In genomic region chr9:128322342-128323191, GRCh38 we compare ENCODE assay signal across 8 cellular contexts. TPM values are rescaled to one million over a fixed set of nuclear protein-coding genes. Genes with fewer than 3 reads are reported as not detected.
A peak's percentile ranks its signal among the peaks of the same experiment; 100 is the strongest.
DNase-seq lines count a peak whose midpoint lies in the region; ATAC-seq and TF ChIP-seq lines count a peak whose summit lies in the region.

COQ4 (plus strand) TSS chr9:128322839; CDS start chr9:128322859, 20 bp downstream.
TRUB2 (minus strand) TSS chr9:128322447; CDS start chr9:128322408, 39 bp downstream.

- DNase-seq in NCI-H1092 (lab: John Stamatoyannopoulos, UW) (peak; percentile 93), SK-N-SH (peak; percentile 95), globus pallidus (ENCODE audit: low spot score) (peak; percentile 95), nucleus accumbens (lab: John Stamatoyannopoulos, UW) (peak in 55 of 56 donors; percentile 61 to 100 (median 93)), superior temporal gyrus (ENCODE audit: extremely low spot score) (peak; percentile 98)
- DNase-seq in activated naive CD4-positive, alpha-beta T cell treated with anti-CD3 and anti-CD28 coated beads, Interleukin-2, amount 50 U/mL, for 16 hours, result peak; percentile 94

- peaks cover 54% of the 10 kb centered on the region for H3K79me2 ChIP-seq in SK-N-SH (ENCODE audit: insufficient read depth)

- TF ChIP-seq EP300 in SK-N-SH (IDR thresholded peaks at IDR 0.05; ENCODE audit: borderline replicate concordance in 1 of 2, low read depth in 1 of 2, low read length in 1 of 2), result no peak

- no peaks in the 10 kb centered on the region for H3K9me2 ChIP-seq in SK-N-SH

- H3K4me1 ChIP-seq in SK-N-SH (ENCODE audit: control insufficient read depth in 1 of 2, insufficient read depth in 2 of 2, low read depth in 1 of 2, low read length in 1 of 2), result peaks cover 11% of the 10 kb centered on the region in 2 experiments; a peak in 3 of 4 replicates

- H2AFZ ChIP-seq in SK-N-SH (ENCODE audit: low read depth), result peak within 1 kb of the TSS; percentile 78

- H3K27me3 ChIP-seq in SK-N-SH (ENCODE audit: insufficient read depth), result no peaks in the 10 kb centered on the region

- 0 out of 2 replicates have a peak, but pooled peaks cover 4% of the 10 kb centered on the region for H4K20me1 ChIP-seq in SK-N-SH (ENCODE audit: insufficient read depth)

- peak within 1 kb of the TSS; percentile 87 to 95 for H3K27ac ChIP-seq in SK-N-SH (ENCODE audit: low read depth in 2 of 2, low read length in 1 of 2)

- TF ChIP-seq CTCF in SK-N-SH (IDR thresholded peaks at IDR 0.05), result peak; percentile 16

- WGBS in SK-N-SH (ENCODE audit: low lambda C conversion rate), result 2% methylated on average over 40 of the region's 87 CpGs

- H3F3A ChIP-seq in SK-N-SH (replicated peaks; ENCODE audit: insufficient read depth), result no peaks in the 10 kb centered on the region

- peak; percentile 78 for ATAC-seq in HG02588 (IDR thresholded peaks at IDR 0.05; ENCODE audit: unreplicated experiment)

- CTCF ChIA-PET in SK-N-SH (lab: Yijun Ruan, JAX), result interaction anchor here (1.3 to 3.4 kb wide), 4 partner anchors 13 to 27 kb away, joined by 5 to 21 read pairs (median 6); no protein-coding TSS in a partner anchor

- no peaks in the 10 kb centered on the region for H3K9me3 ChIP-seq in SK-N-SH

- POLR2A ChIA-PET in SK-N-SH (lab: Yijun Ruan, JAX), result no interaction called here

- H3K9ac ChIP-seq in SK-N-SH, result peak within 1 kb of the TSS; percentile 75

- H3K4me3 ChIP-seq in GM08714 (ENCODE audit: low read length), result peak within 1 kb of the TSS; percentile 91
- peak within 1 kb of the TSS; percentile 75 to 96 for H3K4me3 ChIP-seq in SK-N-SH (ENCODE audit: low read depth in 2 of 2, low read length in 1 of 2)

- H3K36me3 ChIP-seq in SK-N-SH (replicated peaks in 1 of 2; ENCODE audit: control insufficient read depth in 1 of 2, insufficient read depth in 2 of 2, low read length in 1 of 2), result peaks cover 15 to 25% of the 10 kb centered on the region in 2 experiments

- TF ChIP-seq RAD21 in SK-N-SH (IDR thresholded peaks at IDR 0.05; ENCODE audit: low read length), result no peak

- H3K4me2 ChIP-seq in SK-N-SH, result peak within 1 kb of the TSS; percentile 99

TF ChIP-seq in SK-N-SH, 30 proteins besides CTCF, POLR2A, EP300 and RAD21:
- TF ChIP-seq GABPA (IDR thresholded peaks at IDR 0.05; ENCODE audit: low read depth), result peak; percentile 98
- TF ChIP-seq SIN3A (IDR thresholded peaks at IDR 0.05; ENCODE audit: borderline replicate concordance, low read depth, low read length), result peak; percentile 94
- no peak for TF ChIP-seq PBX3 (IDR thresholded peaks at IDR 0.05)
- TF ChIP-seq ELF1 (IDR thresholded peaks at IDR 0.05), result peak; percentile 75; the same call in 1 of the 2 replicates
- no peak for TF ChIP-seq NFIC (IDR thresholded peaks at IDR 0.05; ENCODE audit: borderline replicate concordance)
- no peak for TF ChIP-seq FOSL2 (IDR thresholded peaks at IDR 0.05; ENCODE audit: borderline replicate concordance, low read depth)
- peak; percentile 75; the same call in 1 of the 2 replicates for TF ChIP-seq TAF1 (IDR thresholded peaks at IDR 0.05; ENCODE audit: borderline replicate concordance, low read depth, low read length)
- peak; percentile 100 for TF ChIP-seq MXI1 (IDR thresholded peaks at IDR 0.05; ENCODE audit: low read depth, low read length)
- no peak for TF ChIP-seq MEF2A (IDR thresholded peaks at IDR 0.05; ENCODE audit: borderline replicate concordance, low read depth)
- TF ChIP-seq REST (IDR thresholded peaks at IDR 0.05; ENCODE audit: low read depth, low read length), result peak; percentile 43
- TF ChIP-seq MAX (IDR thresholded peaks at IDR 0.05; ENCODE audit: low read depth), result peak; percentile 99
- TF ChIP-seq POLR2AphosphoS5 (IDR thresholded peaks at IDR 0.05; ENCODE audit: low read depth, low read length), result peak; percentile 64
- TF ChIP-seq FOXJ3 (CRISPR knock-in tag; IDR thresholded peaks at IDR 0.05), result no peak
- no peak for TF ChIP-seq SMC3 (IDR thresholded peaks at IDR 0.05; ENCODE audit: low read depth, low read length)
- peak; percentile 4; the same call in 1 of the 2 replicates for TF ChIP-seq USF1 (IDR thresholded peaks at IDR 0.05; ENCODE audit: borderline replicate concordance, low read depth)
- peak; percentile 78 for TF ChIP-seq CHD2 (IDR thresholded peaks at IDR 0.05; ENCODE audit: low read length, partially characterized antibody)
- TF ChIP-seq TEAD4 (IDR thresholded peaks at IDR 0.05; ENCODE audit: borderline replicate concordance, insufficient read depth), result no peak
- no peak for TF ChIP-seq JUND (IDR thresholded peaks at IDR 0.05)
- TF ChIP-seq RXRA (IDR thresholded peaks at IDR 0.05; ENCODE audit: borderline replicate concordance, low read depth), result no peak
- TF ChIP-seq YY1 (IDR thresholded peaks at IDR 0.05; ENCODE audit: low read depth), result peak; percentile 96

RNA-seq across cellular contexts. Expression of gene COQ4, which starts in this region (rescaled TPM):
- 54.7 and 57.2 TPM in 2 replicates for polyA plus RNA-seq in SK-N-SH (2012; rRNA removed)
- 28.0 and 36.9 TPM in 2 replicates for polyA plus RNA-seq in SK-N-SH (2012; cell fraction: cytosol; rRNA removed)
- 152 and 171 TPM in 2 replicates for polyA plus RNA-seq in SK-N-SH (2012; cell fraction: nucleus; rRNA removed)

RNA-seq across cellular contexts. Expression of gene TRUB2, which starts in this region (rescaled TPM):
- 18.8 and 23.3 TPM in 2 replicates for polyA plus RNA-seq in SK-N-SH (2012; rRNA removed)
- polyA plus RNA-seq in SK-N-SH (2012; cell fraction: cytosol; rRNA removed), result 10.6 and 17.0 TPM in 2 replicates
- 29.9 and 31.3 TPM in 2 replicates for polyA plus RNA-seq in SK-N-SH (2012; cell fraction: nucleus; rRNA removed)

Comparison
In these comparisons a context has a peak if more than half of its experiments do, and no peak if none do; other contexts are left out.
1. Peak in every context shown above with its lines: DNase-seq, ATAC-seq, H3K4me3 ChIP-seq and H3K27ac ChIP-seq.